ENCODE assay signal across 8 cellular contexts in genomic region chr1:161304927-161305871, GRCh38. TPM values are rescaled to one million over a fixed set of nuclear protein-coding genes. Genes with fewer than 3 reads are reported as not detected.
DNase-seq lines count a peak whose midpoint lies in the region; ATAC-seq and TF ChIP-seq lines count a peak whose summit lies in the region.

No MANE protein-coding gene starts in this region.

- no peak overlapping the region for H3K9ac ChIP-seq in rectal smooth muscle tissue (ENCODE audit: low read length)

- no peak for DNase-seq in GM12864 (ENCODE audit: low read depth)
- DNase-seq in T-cell: peak in 2 of 34 experiments; percentile 8 to 10
- no peak for DNase-seq in fibroblast of the aortic adventitia (ENCODE audit: low read depth)
- no peak for DNase-seq in NCI-H1436 (lab: John Stamatoyannopoulos, UW)

- no peaks in the 10 kb centered on the region for H3K27me3 ChIP-seq in rectal smooth muscle tissue (ENCODE audit: control insufficient read depth, insufficient read depth, low read length)

- peaks cover 33 to 42% (median 41%) of the 10 kb centered on the region in 3 donors for H3K4me1 Mint-ChIP-seq in T-cell

- H3K27me3 Mint-ChIP-seq in T-cell: no peaks in the 10 kb centered on the region

- H3K27ac ChIP-seq in rectal smooth muscle tissue (ENCODE audit: low read depth, low read length): no peak overlapping the region

- H3K27ac Mint-ChIP-seq in T-cell: peak overlapping the region; percentile 94

- CTCF ChIA-PET in T-cell (lab: Charles Lee): interaction anchor here (0.6 to 4.0 kb wide), 22 partner anchors 9 to 592 kb away, joined by 3 to 36 read pairs (median 4); partner anchors contain the start of genes SDHC (in 2 of the 2), CFAP126 (in 1 of the 2), KLHDC9 (in 1 of the 2) and PCP4L1 (in 1 of the 2)

- TF ChIP-seq CTCF in GM12864 (IDR thresholded peaks at IDR 0.05; ENCODE audit: low read depth, low read length, missing control alignments) (no peak), fibroblast of the aortic adventitia (IDR thresholded peaks at IDR 0.05; ENCODE audit: insufficient read depth, low read length) (no peak)

- H3K4me1 ChIP-seq in rectal smooth muscle tissue (ENCODE audit: control insufficient read depth, insufficient read depth, low read length): peaks cover 4% of the 10 kb centered on the region

- ATAC-seq in T-cell (replicated peaks in 1 of 4) (no peak), GM18873 (IDR thresholded peaks at IDR 0.05; ENCODE audit: low FRiP score, unreplicated experiment) (no peak), HG02610 (IDR thresholded peaks at IDR 0.05; ENCODE audit: unreplicated experiment) (no peak), HG03439 (IDR thresholded peaks at IDR 0.05; ENCODE audit: unreplicated experiment) (no peak)

- no peaks in the 10 kb centered on the region for H3K36me3 Mint-ChIP-seq in T-cell

- H3K4me3 Mint-ChIP-seq in T-cell: peak overlapping the region; percentile 92 to 98 (median 98)

- H3K9me3 Mint-ChIP-seq in T-cell: no peaks in the 10 kb centered on the region

- H3K4me3 ChIP-seq in GM12864 (ENCODE audit: low read depth, low read length) (peak overlapping the region; percentile 73), fibroblast of the aortic adventitia (ENCODE audit: low read depth, low read length) (peak overlapping the region; percentile 74), rectal smooth muscle tissue (ENCODE audit: low read length) (peak overlapping the region; percentile 76)

- no peaks in the 10 kb centered on the region for H3K36me3 ChIP-seq in rectal smooth muscle tissue (ENCODE audit: control insufficient read depth, insufficient read depth, low read length)

- POLR2A ChIA-PET in T-cell (lab: Charles Lee): interaction anchor here (0.6 to 1.0 kb wide), 4 partner anchors 9 to 1025 kb away, joined by 5 to 13 read pairs (median 6); partner anchors contain the start of gene SDHC (in 1 of the 2)

RNA-seq across cellular contexts. Expression of gene MPZ, which starts 4.6 kb away (rescaled TPM):
- total RNA-seq in T-cell (1 to 10 TPM; 3.4 to 7.9 (median 6.1) TPM), fibroblast of the aortic adventitia (ENCODE audit: low replicate concordance) (0.09 and 1.2 TPM in 2 replicates)

RNA-seq across cellular contexts. Expression of gene SDHC, which starts 9.0 kb away (rescaled TPM):
- 100 to 1,000 TPM in 3 of 5 donors, 10 to 100 TPM in 2; 86.4 to 106 (median 103) TPM for total RNA-seq in T-cell
- total RNA-seq in fibroblast of the aortic adventitia (ENCODE audit: low replicate concordance): 52.1 and 56.5 TPM in 2 replicates

RNA-seq across cellular contexts. Expression of gene PCP4L1, which starts 46.7 kb away (rescaled TPM):
- total RNA-seq in T-cell (not detected), fibroblast of the aortic adventitia (ENCODE audit: low replicate concordance) (not detected in 2 replicates)
